In the genomic region with DNA sequence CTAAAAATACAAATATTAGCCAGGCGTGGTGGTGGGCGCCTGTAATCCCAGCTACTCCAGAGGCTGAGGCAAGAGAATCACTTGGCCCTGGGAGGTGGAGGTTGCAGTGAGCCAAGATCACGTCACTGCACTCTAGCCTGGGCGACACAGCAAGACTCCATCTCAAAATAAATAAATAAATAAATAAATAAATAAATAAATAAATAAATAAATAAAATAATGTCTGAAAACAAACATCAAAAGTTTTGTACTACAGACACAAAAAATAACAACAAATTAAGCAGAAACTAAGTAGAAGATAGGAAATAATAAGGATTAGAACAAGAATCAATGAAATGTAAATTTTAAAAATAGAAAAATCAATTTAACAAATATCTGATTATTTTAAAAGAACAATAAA, we compare ENCODE assay signal across 7 cellular contexts. TPM values are rescaled to one million over a fixed set of nuclear protein-coding genes. Genes with fewer than 3 reads are reported as not detected.
"Had no signal": no experiment of that assay in that cellular context is flagged by ENCODE, and none has a peak within 500 bp of the region (broad histone marks: within the 10 kb centered on the region; RNA-seq: fewer than 3 reads in every experiment).

No MANE protein-coding gene starts in this region.

RNA-seq across cellular contexts. Expression of a gene that starts 8.9 kb away (rescaled TPM):
- total RNA-seq: GM23338, H1, H9, HepG2, HFFc6, HT1080 had no signal
- polyA plus RNA-seq: GM23338, H1, HepG2, IgD-negative memory B cell had no signal

RNA-seq across cellular contexts. Expression of a gene that starts 21.2 kb away (rescaled TPM):
- total RNA-seq: GM23338, H1, H9, HepG2, HFFc6, HT1080 had no signal
- polyA plus RNA-seq: GM23338, H1, HepG2, IgD-negative memory B cell had no signal

RNA-seq across cellular contexts. Expression of a gene that starts 59.2 kb away (rescaled TPM):
- total RNA-seq: GM23338, H1, H9, HepG2, HFFc6, HT1080 had no signal
- polyA plus RNA-seq: GM23338, H1, HepG2, IgD-negative memory B cell had no signal
